8 cellular contexts compared by ENCODE assay signal in the genomic region with DNA sequence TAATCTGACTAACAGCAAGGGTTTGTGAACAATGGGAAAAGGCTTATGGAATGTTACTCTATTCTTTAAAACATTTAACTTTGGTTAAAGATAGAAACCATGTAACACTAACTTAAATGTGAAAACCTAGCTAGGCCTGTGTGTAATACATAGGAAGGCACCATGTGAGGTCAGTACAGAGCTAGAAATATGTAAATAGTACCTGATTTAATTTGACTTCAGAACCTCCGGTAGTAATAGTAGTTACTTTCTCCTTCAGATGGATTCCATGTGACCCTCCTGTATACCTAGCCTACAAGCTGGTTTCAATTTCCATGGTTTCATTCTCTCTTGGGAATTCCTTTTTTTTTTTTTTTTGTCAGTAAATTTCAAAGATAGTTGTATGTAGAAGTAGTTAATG. TPM values are rescaled to one million over a fixed set of nuclear protein-coding genes. Genes with fewer than 3 reads are reported as not detected.
A peak's percentile ranks its signal among the peaks of the same experiment; 100 is the strongest.
DNase-seq lines count a peak whose midpoint lies in the region; ATAC-seq and TF ChIP-seq lines count a peak whose summit lies in the region.

No MANE protein-coding gene starts in this region.

- no peaks in the 10 kb centered on the region for H3K27me3 ChIP-seq in IMR-90 (ENCODE audit: control insufficient read depth, insufficient read depth, low read length)
- no peaks in the 10 kb centered on the region for H3K27me3 ChIP-seq in Panc1 (ENCODE audit: control insufficient read depth, insufficient read depth, low read length)
- no peaks in the 10 kb centered on the region for H3K27me3 ChIP-seq in upper lobe of left lung

- H4K91ac ChIP-seq in IMR-90 (ENCODE audit: insufficient read depth, low read depth, low read length), result no peak overlapping the region

- no peak overlapping the region for H2BK20ac ChIP-seq in IMR-90 (ENCODE audit: low read depth, low read length)

- no peaks in the 10 kb centered on the region for H3K9me3 ChIP-seq in IMR-90 (ENCODE audit: control insufficient read depth, insufficient read depth, low read length)
- no peaks in the 10 kb centered on the region; the same call in 1 of the 2 replicates for H3K9me3 ChIP-seq in Panc1 (ENCODE audit: control insufficient read depth, insufficient read depth, low read depth, low read length)
- no peaks in the 10 kb centered on the region for H3K9me3 ChIP-seq in upper lobe of left lung

- H3K4me1 ChIP-seq in IMR-90 (ENCODE audit: control insufficient read depth, insufficient read depth, low read length) (no peaks in the 10 kb centered on the region), Panc1 (ENCODE audit: control insufficient read depth, insufficient read depth, low read length) (peaks cover 4% of the 10 kb centered on the region), upper lobe of left lung (peaks cover 17 to 34% (median 19%) of the 10 kb centered on the region in 4 donors)

- POLR2A ChIA-PET in activated CD4-positive, alpha-beta T cell treated with anti-CD3 and anti-CD28 coated beads, Interleukin-2, amount 10 ng/mL, durations not matched to agents 7 days and 5 days (lab: Charles Lee), result interaction anchor here (0.6 kb wide), 2 partner anchors 219 to 1275 kb away, joined by 3 read pairs; no protein-coding TSS in a partner anchor
- POLR2A ChIA-PET in IMR-90 (lab: Charles Lee; ENCODE audit: unreplicated experiment) (interaction anchor here (0.6 to 1.0 kb wide), 2 partner anchors 51 to 97 kb away, joined by 4 to 9 read pairs; no protein-coding TSS in a partner anchor), Panc1 (lab: Charles Lee) (interaction anchor here (0.7 kb wide), 1 partner anchor 393 kb away, joined by 12 read pairs; no protein-coding TSS in a partner anchor)

- no peaks in the 10 kb centered on the region for H3K27me3 Mint-ChIP-seq in activated CD4-positive, alpha-beta T cell treated with anti-CD3 and anti-CD28 coated beads, Interleukin-2, amount 10 ng/mL, durations not matched to agents 7 days and 5 days

- peak overlapping the region; percentile 99 for H3K4me2 ChIP-seq in IMR-90 (ENCODE audit: low read depth, low read length)

- in situ Hi-C loops in IMR-90 (cut with MboI; ENCODE audit: low sequenced_read_pairs), result no loop called here
- in situ Hi-C loops in Panc1 (cut with HindIII; ENCODE audit: low pct_unique_long_range_greater_than_20kb, low sequenced_read_pairs), result no loop called here

- CTCF ChIA-PET in activated CD4-positive, alpha-beta T cell treated with anti-CD3 and anti-CD28 coated beads, Interleukin-2, amount 10 ng/mL, durations not matched to agents 7 days and 5 days (lab: Charles Lee), result interaction anchor here (0.6 to 2.0 kb wide), 16 partner anchors 9 to 1588 kb away, joined by 3 to 9 read pairs (median 4); no protein-coding TSS in a partner anchor
- CTCF ChIA-PET in IMR-90 (lab: Yijun Ruan, JAX), result interaction anchor here (0.5 to 1.7 kb wide), 5 partner anchors 13 to 51 kb away, joined by 3 to 6 read pairs (median 3); no protein-coding TSS in a partner anchor
- CTCF ChIA-PET in Panc1 (lab: Charles Lee), result interaction anchor here (0.7 kb wide), 2 partner anchors 43 to 462 kb away, joined by 3 read pairs; no protein-coding TSS in a partner anchor

- peak overlapping the region; percentile 100 for H3K4me3 Mint-ChIP-seq in activated CD4-positive, alpha-beta T cell treated with anti-CD3 and anti-CD28 coated beads, Interleukin-2, amount 10 ng/mL, durations not matched to agents 7 days and 5 days

- H3K36me3 ChIP-seq in IMR-90 (ENCODE audit: control insufficient read depth, insufficient read depth, low read length) (peaks cover under 1% of the 10 kb centered on the region; the same call in 1 of the 2 replicates), Panc1 (ENCODE audit: control insufficient read depth, insufficient read depth, low read length) (peaks cover 7% of the 10 kb centered on the region), upper lobe of left lung (peaks cover 0 to 11% (median 0%) of the 10 kb centered on the region in 4 donors)

- H3K4me1 Mint-ChIP-seq in activated CD4-positive, alpha-beta T cell treated with anti-CD3 and anti-CD28 coated beads, Interleukin-2, amount 10 ng/mL, durations not matched to agents 7 days and 5 days, result peaks cover 44% of the 10 kb centered on the region

- no peak overlapping the region for H4K5ac ChIP-seq in IMR-90 (ENCODE audit: low read depth, low read length)

- H3K79me1 ChIP-seq in IMR-90 (ENCODE audit: low read depth in 1 of 2, low read length in 2 of 2), result peaks cover 0 to 29% of the 10 kb centered on the region in 2 experiments; a peak in 2 of 4 replicates

- ATAC-seq in GM21737 (IDR thresholded peaks at IDR 0.05; ENCODE audit: unreplicated experiment), result peak; percentile 60
- peak; percentile 42 for ATAC-seq in IMR-90 (ENCODE audit: low read depth)
- peak; percentile 60 for ATAC-seq in Panc1
- peak; percentile 60 to 72 for ATAC-seq in upper lobe of left lung (ENCODE audit: low FRiP score in 2 of 2)

- peak; percentile 52 for TF ChIP-seq RAD21 in IMR-90 (IDR thresholded peaks at IDR 0.05; ENCODE audit: low read length)

- peaks cover 26% of the 10 kb centered on the region for H3K36me3 Mint-ChIP-seq in activated CD4-positive, alpha-beta T cell treated with anti-CD3 and anti-CD28 coated beads, Interleukin-2, amount 10 ng/mL, durations not matched to agents 7 days and 5 days (ENCODE audit: low read depth)

- dilution Hi-C loops in IMR-90 (cut with HindIII; ENCODE audit: low sequenced_read_pairs, unreplicated experiment), result no loop called here

- TF ChIP-seq CTCF in IMR-90 (conservative IDR thresholded peaks at IDR 0.05; ENCODE audit: low read depth, low read length) (peak; percentile 62), Panc1 (IDR thresholded peaks at IDR 0.05) (peak; percentile 51; the same call in 1 of the 2 replicates), upper lobe of left lung (IDR thresholded peaks at IDR 0.05) (peak in 4 of 6 experiments; percentile 26 to 56 (median 38))

- H3K14ac ChIP-seq in IMR-90 (replicated peaks; ENCODE audit: low read depth, low read length), result no peak overlapping the region

- H3K4me3 ChIP-seq in IMR-90 (ENCODE audit: insufficient read depth, low read depth, low read length), result peak overlapping the region; percentile 78
- peak overlapping the region; percentile 81 to 99 for H3K4me3 ChIP-seq in Panc1 (ENCODE audit: low read depth in 2 of 2, low read length in 2 of 2)
- peak overlapping the region in 3 of 4 donors; percentile 77 to 95 (median 79) for H3K4me3 ChIP-seq in upper lobe of left lung

- no peak overlapping the region for H3K27ac ChIP-seq in IMR-90 (ENCODE audit: insufficient read depth, low read length)
- H3K27ac ChIP-seq in Panc1 (ENCODE audit: low read length), result peak overlapping the region; percentile 97
- peak overlapping the region; percentile 88 to 95 (median 92) for H3K27ac ChIP-seq in upper lobe of left lung

- H3K56ac ChIP-seq in IMR-90 (ENCODE audit: extremely low read depth, insufficient read depth, low read length), result peak overlapping the region; percentile 33; the same call in 1 of the 2 replicates

- no peak overlapping the region for H2BK120ac ChIP-seq in IMR-90 (ENCODE audit: low read depth, low read length)

- peak; percentile 38 for DNase-seq in activated CD4-positive, alpha-beta T cell treated with anti-CD3 and anti-CD28 coated beads, Interleukin-2, amount 10 ng/mL, durations not matched to agents 7 days and 5 days
- no peak for DNase-seq in activated CD4-positive, alpha-beta T cell treated with anti-CD3 and anti-CD28 coated beads for 4 hours
- DNase-seq in IMR-90 (peak; percentile 83), Panc1 (ENCODE audit: low read depth, low spot score) (peak; percentile 56), dedifferentiated amniotic fluid mesenchymal stem cell (ENCODE audit: extremely low spot score) (peak; percentile 58), medulla oblongata (ENCODE audit: extremely low spot score) (peak; percentile 60), upper lobe of left lung (no peak)

- no peak overlapping the region for H2AFZ ChIP-seq in IMR-90 (replicated peaks; ENCODE audit: low read length, poor library complexity)

- no peak overlapping the region for H3K18ac ChIP-seq in IMR-90 (ENCODE audit: low read depth, low read length)

- BruUV-seq in IMR-90 (replicated peaks; lab: Mats Ljungman, UMichigan), result no TSS peak
- BruUV-seq in Panc1 (replicated peaks; lab: Mats Ljungman, UMichigan), result no TSS peak

- H3K9me3 Mint-ChIP-seq in activated CD4-positive, alpha-beta T cell treated with anti-CD3 and anti-CD28 coated beads, Interleukin-2, amount 10 ng/mL, durations not matched to agents 7 days and 5 days, result peaks cover 3% of the 10 kb centered on the region

- H3K23ac ChIP-seq in IMR-90 (ENCODE audit: low read depth, low read length), result no peak overlapping the region

- no CpG with 5 or more reads among the region's 1 CpG for WGBS in IMR-90 (ENCODE audit: extremely low coverage in 2 of 2, insufficient read length in 1 of 2), 2 experiments
- WGBS in upper lobe of left lung, 2 donors, result 0 to 3% methylated on average over 1 of the region's 1 CpG

- H2BK5ac ChIP-seq in IMR-90 (ENCODE audit: low read depth, low read length, poor library complexity, severe bottlenecking), result peak overlapping the region; percentile 80

- H3K9ac ChIP-seq in IMR-90 (ENCODE audit: low read depth, low read length), result peak overlapping the region; percentile 82; the same call in 1 of the 2 replicates

- no peak for TF ChIP-seq EP300 in upper lobe of left lung (IDR thresholded peaks at IDR 0.05)

- H3K4ac ChIP-seq in IMR-90 (ENCODE audit: low read depth, low read length), result no peak overlapping the region

- H2AK5ac ChIP-seq in IMR-90 (ENCODE audit: low read depth, low read length), result no peak overlapping the region

- H4K20me1 ChIP-seq in IMR-90 (ENCODE audit: insufficient read depth, low read length), result peaks cover 13% of the 10 kb centered on the region

- no peak overlapping the region for H2BK15ac ChIP-seq in IMR-90 (ENCODE audit: low read depth, low read length)

- peak overlapping the region; percentile 99 for H3K27ac Mint-ChIP-seq in activated CD4-positive, alpha-beta T cell treated with anti-CD3 and anti-CD28 coated beads, Interleukin-2, amount 10 ng/mL, durations not matched to agents 7 days and 5 days

- TF ChIP-seq POLR2A in IMR-90 (IDR thresholded peaks at IDR 0.05; ENCODE audit: low read depth, low read length) (no peak), upper lobe of left lung (IDR thresholded peaks at IDR 0.05) (no peak)

- no peak overlapping the region for H2AK9ac ChIP-seq in IMR-90 (replicated peaks; ENCODE audit: low read depth, low read length, poor library complexity)

- H3K9me1 ChIP-seq in IMR-90 (ENCODE audit: insufficient read depth, low read length), result no peaks in the 10 kb centered on the region

- intact Hi-C loops in IMR-90 (cut with micrococcal nuclease), result loop anchor here (2.0 kb wide), 1 partner anchor 224 kb away; no protein-coding TSS in a partner anchor
- intact Hi-C loops in Panc1 (cut with micrococcal nuclease; ENCODE audit: unreplicated experiment), result no loop called here

- no peak overlapping the region for H4K8ac ChIP-seq in IMR-90 (ENCODE audit: low read depth in 2 of 2, low read length in 2 of 2)

RNA-seq across cellular contexts. Expression of a gene that starts 1.3 kb away (rescaled TPM):
- total RNA-seq in activated CD4-positive, alpha-beta T cell treated with anti-CD3 and anti-CD28 coated beads, Interleukin-2, amount 10 ng/mL, durations not matched to agents 7 days and 5 days, result 10 to 100 TPM; 49.9 to 56.7 TPM
- total RNA-seq in IMR-90 (2012; rRNA removed) (33.3 and 39.8 TPM in 2 replicates), Panc1 (2021; ENCODE audit: unreplicated experiment) (24.8 TPM), upper lobe of left lung (10 to 100 TPM; 15.4 to 29.4 (median 20.6) TPM)
- 9.5 and 10.6 TPM in 2 replicates for polyA plus RNA-seq in IMR-90 (2012; rRNA removed)
- polyA plus RNA-seq in IMR-90 (2012; cell fraction: cytosol; rRNA removed), result 2.1 and 2.5 TPM in 2 replicates
- polyA plus RNA-seq in IMR-90 (2012; cell fraction: nucleus; rRNA removed; ENCODE audit: low replicate concordance), result 1.8 and 10.8 TPM in 2 replicates
- 7.5 TPM for polyA plus RNA-seq in Panc1 (2012; ENCODE audit: insufficient read length)

Comparison
In these comparisons a context has a peak if more than half of its experiments do, and no peak if none do; other contexts are left out.
1. DNase-seq: peak in activated CD4-positive, alpha-beta T cell treated with anti-CD3 and anti-CD28 coated beads, Interleukin-2, amount 10 ng/mL, durations not matched to agents 7 days and 5 days (single experiment), IMR-90 (single experiment), Panc1 (single experiment), dedifferentiated amniotic fluid mesenchymal stem cell (single experiment) and medulla oblongata (single experiment); none in activated CD4-positive, alpha-beta T cell treated with anti-CD3 and anti-CD28 coated beads for 4 hours (0 of 2) and upper lobe of left lung (0 of 2).
2. Peak in every context shown above with its lines, with median percentiles within 50 percentile points of each other: ATAC-seq, H3K4me3 ChIP-seq and CTCF ChIP-seq.